Comparison of ENCODE assay signal across 9 cellular contexts in genomic region chr18:47050468-47050867, GRCh38. TPM values are rescaled to one million over a fixed set of nuclear protein-coding genes. Genes with fewer than 3 reads are reported as not detected.
DNase-seq lines count a peak whose midpoint lies in the region; ATAC-seq and TF ChIP-seq lines count a peak whose summit lies in the region.
"Had no signal": no experiment of that assay in that cellular context is flagged by ENCODE, and none has a peak within 500 bp of the region (broad histone marks: within the 10 kb centered on the region; RNA-seq: fewer than 3 reads in every experiment).

No MANE protein-coding gene starts in this region.

- no peak for TF ChIP-seq EP300 in tibial nerve (IDR thresholded peaks at IDR 0.05)

- H3K4me3 Mint-ChIP-seq in activated CD8-positive, alpha-beta T cell treated with anti-CD3 and anti-CD28 coated beads, Interleukin-2, amount 10 ng/mL, durations not matched to agents 7 days and 5 days = no peak overlapping the region
- H3K4me3 Mint-ChIP-seq: effector memory CD8-positive, alpha-beta T cell had no signal

- no peak overlapping the region for H3K27ac Mint-ChIP-seq in activated CD8-positive, alpha-beta T cell treated with anti-CD3 and anti-CD28 coated beads, Interleukin-2, amount 10 ng/mL, durations not matched to agents 7 days and 5 days
- H3K27ac Mint-ChIP-seq: effector memory CD8-positive, alpha-beta T cell had no signal

- H3K27ac ChIP-seq in heart right ventricle = no peak overlapping the region
- H3K27ac ChIP-seq in tibial nerve = no peak overlapping the region

- H3K27me3 Mint-ChIP-seq in activated CD8-positive, alpha-beta T cell treated with anti-CD3 and anti-CD28 coated beads, Interleukin-2, amount 10 ng/mL, durations not matched to agents 7 days and 5 days (ENCODE audit: low read depth) = no peaks in the 10 kb centered on the region

- DNase-seq in heart right ventricle = no peak
- no peak for DNase-seq in left ventricle myocardium superior
- DNase-seq in activated CD8-positive, alpha-beta T cell treated with anti-CD3 and anti-CD28 coated beads, Interleukin-2, amount 10 ng/mL, durations not matched to agents 7 days and 5 days = peak; percentile 34
- DNase-seq in iPS-NIHi11 (ENCODE audit: low spot score) = peak; percentile 26
- peak in 1 of 2 donors; percentile 38 for DNase-seq in tibial nerve (ENCODE audit: low spot score in 2 of 2)
- no peak for DNase-seq in ureter (ENCODE audit: low spot score)
- no peak for DNase-seq in cortex of kidney (lab: John Stamatoyannopoulos, UW)

- H3K36me3 ChIP-seq in heart right ventricle (no peaks in the 10 kb centered on the region), Loucy (ENCODE audit: insufficient read depth, low read length) (no peaks in the 10 kb centered on the region), tibial nerve (no peaks in the 10 kb centered on the region)

- no peak overlapping the region for H3K9ac ChIP-seq in Loucy (ENCODE audit: low read depth, low read length, poor library complexity, severe bottlenecking)

- TF ChIP-seq POLR2A in tibial nerve (IDR thresholded peaks at IDR 0.05) = no peak

- CTCF ChIA-PET in activated CD8-positive, alpha-beta T cell treated with anti-CD3 and anti-CD28 coated beads, Interleukin-2, amount 10 ng/mL, durations not matched to agents 7 days and 5 days (lab: Charles Lee) = interaction anchor here (0.6 to 1.6 kb wide), 6 partner anchors 13 to 699 kb away, joined by 3 to 13 read pairs (median 3); no protein-coding TSS in a partner anchor

- H3K4me1 ChIP-seq in heart right ventricle (no peaks in the 10 kb centered on the region), Loucy (ENCODE audit: insufficient read depth, low read length, poor library complexity, severe bottlenecking) (no peaks in the 10 kb centered on the region), tibial nerve (no peaks in the 10 kb centered on the region)

- H3K9me3 ChIP-seq in heart right ventricle (no peaks in the 10 kb centered on the region), Loucy (ENCODE audit: insufficient read depth, low read depth, low read length) (no peaks in the 10 kb centered on the region), tibial nerve (no peaks in the 10 kb centered on the region)

- no peak for ATAC-seq in heart right ventricle
- no peak for ATAC-seq in left ventricle myocardium superior
- no peak for ATAC-seq in activated CD8-positive, alpha-beta T cell treated with anti-CD3 and anti-CD28 coated beads, Interleukin-2, amount 10 ng/mL, durations not matched to agents 7 days and 5 days
- ATAC-seq: effector memory CD8-positive, alpha-beta T cell had no signal

- H3K4me3 ChIP-seq in heart right ventricle (no peak overlapping the region), Loucy (ENCODE audit: low read length, poor library complexity, severe bottlenecking) (no peak overlapping the region), tibial nerve (no peak overlapping the region)

- H4K20me1 ChIP-seq in Loucy (ENCODE audit: insufficient read depth, low read length, poor library complexity, severe bottlenecking) = no peaks in the 10 kb centered on the region

- H3K79me2 ChIP-seq in Loucy (ENCODE audit: insufficient read depth, low read length) = no peaks in the 10 kb centered on the region

- POLR2A ChIA-PET in activated CD8-positive, alpha-beta T cell treated with anti-CD3 and anti-CD28 coated beads, Interleukin-2, amount 10 ng/mL, durations not matched to agents 7 days and 5 days (lab: Charles Lee) = no interaction called here

- H3K9me3 Mint-ChIP-seq in activated CD8-positive, alpha-beta T cell treated with anti-CD3 and anti-CD28 coated beads, Interleukin-2, amount 10 ng/mL, durations not matched to agents 7 days and 5 days (ENCODE audit: insufficient read depth) = no peaks in the 10 kb centered on the region
- H3K9me3 Mint-ChIP-seq: effector memory CD8-positive, alpha-beta T cell had no signal

- intact Hi-C loops in heart right ventricle (cut with DNase I) (loop anchor here in 3 of 10 donors (5.0 kb wide), 3 partner anchors 157 to 702 kb away; no protein-coding TSS in a partner anchor), left ventricle myocardium superior (cut with micrococcal nuclease) (no loop called here)

- H3K36me3 Mint-ChIP-seq in activated CD8-positive, alpha-beta T cell treated with anti-CD3 and anti-CD28 coated beads, Interleukin-2, amount 10 ng/mL, durations not matched to agents 7 days and 5 days (ENCODE audit: low read depth) = no peaks in the 10 kb centered on the region

- no peak overlapping the region for H2AFZ ChIP-seq in Loucy (ENCODE audit: low read length)

- H3K27me3 ChIP-seq in heart right ventricle = no peaks in the 10 kb centered on the region
- H3K27me3 ChIP-seq in Loucy (ENCODE audit: insufficient read depth, low read length, poor library complexity, severe bottlenecking) = no peaks in the 10 kb centered on the region
- H3K27me3 ChIP-seq in tibial nerve = no peaks in the 10 kb centered on the region

- WGBS in heart right ventricle, 2 donors = 32 to 35% methylated on average over 7 of the region's 7 CpGs
- 21 to 26% methylated on average over 7 of the region's 7 CpGs for WGBS in tibial nerve, 2 donors

- no peaks in the 10 kb centered on the region for H3F3A ChIP-seq in Loucy (ENCODE audit: low read depth)

- no peaks in the 10 kb centered on the region for H3K4me1 Mint-ChIP-seq in activated CD8-positive, alpha-beta T cell treated with anti-CD3 and anti-CD28 coated beads, Interleukin-2, amount 10 ng/mL, durations not matched to agents 7 days and 5 days (ENCODE audit: low read depth)

- H3K4me2 ChIP-seq in Loucy (ENCODE audit: low read depth, low read length, poor library complexity, severe bottlenecking) = no peak overlapping the region

- no peaks in the 10 kb centered on the region for H3K9me2 ChIP-seq in Loucy (replicated peaks; ENCODE audit: low read depth, low read length)

- TF ChIP-seq CTCF in heart right ventricle (IDR thresholded peaks at IDR 0.05) = peak; percentile 19 to 72 (median 65)
- peak; percentile 80 for TF ChIP-seq CTCF in Loucy (conservative IDR thresholded peaks at IDR 0.05; ENCODE audit: low read length)
- TF ChIP-seq CTCF in tibial nerve (IDR thresholded peaks at IDR 0.05) = peak; percentile 42 to 70 (median 53)

RNA-seq across cellular contexts. Expression of gene ELOA2, which starts 15.0 kb away (rescaled TPM):
- total RNA-seq in heart right ventricle (not detected), left ventricle myocardium superior (not detected), tibial nerve (not detected), ureter (not detected)
- not detected for polyA plus RNA-seq in heart right ventricle
- not detected for total RNA-seq in activated CD8-positive, alpha-beta T cell treated with anti-CD3 and anti-CD28 coated beads, Interleukin-2, amount 10 ng/mL, durations not matched to agents 7 days and 5 days

Comparison
In these comparisons a context has a peak if more than half of its experiments do, and no peak if none do; other contexts are left out.
1. DNase-seq: peak in activated CD8-positive, alpha-beta T cell treated with anti-CD3 and anti-CD28 coated beads, Interleukin-2, amount 10 ng/mL, durations not matched to agents 7 days and 5 days (single experiment) and iPS-NIHi11 (single experiment); none in heart right ventricle (0 of 2), left ventricle myocardium superior (single experiment), ureter (single experiment) and cortex of kidney (single experiment).
2. Peak in every context shown above with its lines, with median percentiles within 50 percentile points of each other: CTCF ChIP-seq.